Comparison of ENCODE assay signal across 1 cellular context in the genomic region with DNA sequence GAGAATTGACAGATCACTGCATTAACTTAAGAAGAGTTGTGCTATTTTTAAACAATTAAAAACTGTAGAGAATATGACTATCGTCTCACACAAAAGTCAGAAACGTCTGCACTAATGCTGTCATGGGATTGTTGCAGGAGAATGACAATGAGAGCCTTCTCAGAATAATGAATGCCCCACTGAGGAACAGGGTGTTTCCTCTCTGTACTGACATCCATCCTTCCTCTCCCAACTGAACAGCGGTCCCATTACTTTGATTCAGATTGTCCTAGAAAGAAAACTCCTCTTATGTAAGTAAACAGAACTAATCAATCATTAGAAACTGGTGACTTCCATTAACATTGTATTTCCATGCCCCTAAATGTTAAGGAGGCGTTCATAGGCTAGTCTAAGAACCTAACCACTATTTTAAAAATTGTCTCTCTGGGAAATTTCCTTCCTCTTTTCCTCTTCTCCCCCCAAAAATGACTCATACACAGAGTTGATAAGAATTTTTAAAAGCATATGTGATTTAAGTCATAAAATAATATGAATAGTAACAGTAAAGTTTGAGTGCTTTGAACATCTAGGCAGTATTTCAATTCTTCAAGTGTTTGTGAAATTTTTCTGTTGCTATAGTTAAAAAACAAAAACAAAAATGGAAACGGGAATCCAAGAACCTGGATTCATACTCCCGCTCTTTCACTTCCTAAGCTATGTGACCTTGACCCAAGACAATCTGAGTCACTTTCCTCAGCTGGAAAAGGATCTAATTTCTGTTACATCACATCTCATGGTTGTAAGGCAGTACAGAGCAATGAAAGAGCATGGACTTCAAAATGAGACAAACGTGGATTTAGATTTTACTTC.
TF ChIP-seq lines count a peak whose summit lies in the region.

No MANE protein-coding gene starts in this region.

TF ChIP-seq in HCT116, 20 proteins besides CTCF, POLR2A, EP300 and RAD21 (continued from another document):
- TF ChIP-seq, protein P1, sequence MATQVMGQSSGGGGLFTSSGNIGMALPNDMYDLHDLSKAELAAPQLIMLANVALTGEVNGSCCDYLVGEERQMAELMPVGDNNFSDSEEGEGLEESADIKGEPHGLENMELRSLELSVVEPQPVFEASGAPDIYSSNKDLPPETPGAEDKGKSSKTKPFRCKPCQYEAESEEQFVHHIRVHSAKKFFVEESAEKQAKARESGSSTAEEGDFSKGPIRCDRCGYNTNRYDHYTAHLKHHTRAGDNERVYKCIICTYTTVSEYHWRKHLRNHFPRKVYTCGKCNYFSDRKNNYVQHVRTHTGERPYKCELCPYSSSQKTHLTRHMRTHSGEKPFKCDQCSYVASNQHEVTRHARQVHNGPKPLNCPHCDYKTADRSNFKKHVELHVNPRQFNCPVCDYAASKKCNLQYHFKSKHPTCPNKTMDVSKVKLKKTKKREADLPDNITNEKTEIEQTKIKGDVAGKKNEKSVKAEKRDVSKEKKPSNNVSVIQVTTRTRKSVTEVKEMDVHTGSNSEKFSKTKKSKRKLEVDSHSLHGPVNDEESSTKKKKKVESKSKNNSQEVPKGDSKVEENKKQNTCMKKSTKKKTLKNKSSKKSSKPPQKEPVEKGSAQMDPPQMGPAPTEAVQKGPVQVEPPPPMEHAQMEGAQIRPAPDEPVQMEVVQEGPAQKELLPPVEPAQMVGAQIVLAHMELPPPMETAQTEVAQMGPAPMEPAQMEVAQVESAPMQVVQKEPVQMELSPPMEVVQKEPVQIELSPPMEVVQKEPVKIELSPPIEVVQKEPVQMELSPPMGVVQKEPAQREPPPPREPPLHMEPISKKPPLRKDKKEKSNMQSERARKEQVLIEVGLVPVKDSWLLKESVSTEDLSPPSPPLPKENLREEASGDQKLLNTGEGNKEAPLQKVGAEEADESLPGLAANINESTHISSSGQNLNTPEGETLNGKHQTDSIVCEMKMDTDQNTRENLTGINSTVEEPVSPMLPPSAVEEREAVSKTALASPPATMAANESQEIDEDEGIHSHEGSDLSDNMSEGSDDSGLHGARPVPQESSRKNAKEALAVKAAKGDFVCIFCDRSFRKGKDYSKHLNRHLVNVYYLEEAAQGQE (IDR thresholded peaks at IDR 0.05; ENCODE audit: low read depth), result no peak
- TF ChIP-seq JUND (IDR thresholded peaks at IDR 0.05), result 0 out of 2 replicates have a peak, but pooled peaks have one; percentile 15
